ENCODE assay signal across 9 cellular contexts in the genomic region with DNA sequence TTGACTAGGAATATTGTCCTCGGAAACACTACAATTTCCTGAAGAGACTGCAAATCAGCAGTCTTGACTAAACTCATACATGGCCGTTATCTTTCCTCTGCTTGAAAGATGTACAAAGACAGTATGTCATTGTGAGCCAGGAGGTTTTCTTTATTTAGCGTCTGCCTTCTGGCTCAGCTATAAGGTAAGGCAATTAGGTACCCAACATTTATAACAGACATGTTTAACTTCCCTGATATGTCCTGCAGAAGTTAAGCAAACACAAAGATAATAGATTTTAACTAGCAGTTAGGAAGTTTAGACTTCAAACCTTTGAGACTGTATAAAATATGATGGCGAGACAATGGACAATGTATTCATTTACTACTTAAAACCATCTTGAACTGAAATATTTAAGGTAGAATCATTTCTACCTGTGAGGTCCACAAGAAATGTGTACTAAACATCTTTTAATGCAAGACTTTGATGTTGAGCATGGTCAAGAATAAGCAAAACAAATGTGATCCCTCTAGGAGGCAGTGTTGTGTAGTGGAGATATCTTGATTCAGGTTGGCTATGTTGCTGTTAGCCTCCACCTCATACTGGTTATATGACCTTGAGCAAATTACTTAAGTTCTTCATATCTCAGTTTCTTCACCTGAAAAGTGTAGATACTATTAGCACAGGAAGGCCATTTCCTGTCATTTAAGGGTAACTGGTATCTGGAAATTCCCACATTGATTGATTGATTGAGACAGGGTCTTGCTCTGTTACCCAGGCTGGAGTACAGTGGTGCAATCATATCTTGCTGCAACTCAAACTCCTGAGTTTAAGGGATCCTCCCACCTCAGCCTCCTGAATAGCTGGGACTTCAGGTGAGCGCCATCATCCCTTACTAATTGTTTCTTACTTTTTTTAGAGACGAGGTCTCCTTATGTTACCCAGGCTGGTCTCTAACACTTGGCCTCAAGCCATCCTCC.
A peak's percentile ranks its signal among the peaks of the same experiment; 100 is the strongest.
DNase-seq lines count a peak whose midpoint lies in the region; ATAC-seq and TF ChIP-seq lines count a peak whose summit lies in the region.
"Had no signal": no experiment of that assay in that cellular context is flagged by ENCODE, and none has a peak within 500 bp of the region (broad histone marks: within the 10 kb centered on the region; RNA-seq: fewer than 3 reads in every experiment).

No MANE protein-coding gene starts in this region.

- H3K27me3 Mint-ChIP-seq in activated naive CD8-positive, alpha-beta T cell treated with anti-CD3 and anti-CD28 coated beads, Interleukin-2, amount 50 U/mL, for 24 hours: peaks cover 6% of the 10 kb centered on the region
- no peaks in the 10 kb centered on the region for H3K27me3 Mint-ChIP-seq in CD4-positive, alpha-beta T cell

- H3K9me3 Mint-ChIP-seq in activated naive CD8-positive, alpha-beta T cell treated with anti-CD3 and anti-CD28 coated beads, Interleukin-2, amount 50 U/mL, for 24 hours: peaks cover 4% of the 10 kb centered on the region
- H3K9me3 Mint-ChIP-seq in CD4-positive, alpha-beta T cell: no peaks in the 10 kb centered on the region

- H3K27ac ChIP-seq in CD4-positive, alpha-beta T cell (ENCODE audit: low read depth, low read length): no peak overlapping the region
- H3K27ac ChIP-seq: VCaP had no signal

- H3K4me3 Mint-ChIP-seq in activated naive CD8-positive, alpha-beta T cell treated with anti-CD3 and anti-CD28 coated beads, Interleukin-2, amount 50 U/mL, for 24 hours: no peak overlapping the region
- H3K4me3 Mint-ChIP-seq in CD4-positive, alpha-beta T cell: no peak overlapping the region

- no peaks in the 10 kb centered on the region for H3K9me3 ChIP-seq in CD4-positive, alpha-beta T cell (ENCODE audit: control insufficient read depth, low read length)

- H3K36me3 Mint-ChIP-seq in activated naive CD8-positive, alpha-beta T cell treated with anti-CD3 and anti-CD28 coated beads, Interleukin-2, amount 50 U/mL, for 24 hours (ENCODE audit: low read depth): no peaks in the 10 kb centered on the region
- H3K36me3 Mint-ChIP-seq in CD4-positive, alpha-beta T cell (ENCODE audit: low read depth): no peaks in the 10 kb centered on the region

- CTCF ChIA-PET in CD4-positive, alpha-beta T cell (lab: Charles Lee): no interaction called here

- TF ChIP-seq CTCF in NB4 (IDR thresholded peaks at IDR 0.05; ENCODE audit: low read depth, low read length) (peak; percentile 55), kidney epithelial cell (IDR thresholded peaks at IDR 0.05; ENCODE audit: insufficient read depth, low read length, poor library complexity, severe bottlenecking) (peak; percentile 61)
- TF ChIP-seq CTCF in CD4-positive, alpha-beta T cell (IDR thresholded peaks at IDR 0.05): no peak

- no peak for TF ChIP-seq POLR2A in NB4 (IDR thresholded peaks at IDR 0.05; ENCODE audit: extremely low read depth, insufficient read length)

- H3K27me3 ChIP-seq in kidney epithelial cell (ENCODE audit: control insufficient read depth, insufficient read depth, low read length): no peaks in the 10 kb centered on the region
- no peaks in the 10 kb centered on the region for H3K27me3 ChIP-seq in CD4-positive, alpha-beta T cell (ENCODE audit: control insufficient read depth, insufficient read depth, low read length)

- no peaks in the 10 kb centered on the region for H3K36me3 ChIP-seq in kidney epithelial cell (ENCODE audit: control insufficient read depth, insufficient read depth, low read length)

- H3K4me3 ChIP-seq in NB4 (ENCODE audit: low read depth, low read length) (no peak overlapping the region), kidney epithelial cell (ENCODE audit: low read depth, low read length) (no peak overlapping the region)

- H3K4me1 Mint-ChIP-seq in activated naive CD8-positive, alpha-beta T cell treated with anti-CD3 and anti-CD28 coated beads, Interleukin-2, amount 50 U/mL, for 24 hours: peaks cover 2% of the 10 kb centered on the region
- H3K4me1 Mint-ChIP-seq in CD4-positive, alpha-beta T cell (ENCODE audit: low read depth): no peaks in the 10 kb centered on the region

- no peak overlapping the region for H3K27ac Mint-ChIP-seq in activated naive CD8-positive, alpha-beta T cell treated with anti-CD3 and anti-CD28 coated beads, Interleukin-2, amount 50 U/mL, for 24 hours
- H3K27ac Mint-ChIP-seq in CD4-positive, alpha-beta T cell: no peak overlapping the region

- POLR2A ChIA-PET in CD4-positive, alpha-beta T cell (lab: Charles Lee): no interaction called here

- DNase-seq in EH (ENCODE audit: low read depth): peak; percentile 71
- peak; percentile 77 for DNase-seq in NB4 (ENCODE audit: low read depth)
- DNase-seq in activated naive CD8-positive, alpha-beta T cell treated with anti-CD3 and anti-CD28 coated beads, Interleukin-2, amount 50 U/mL, for 24 hours: no peak
- DNase-seq in kidney epithelial cell (ENCODE audit: low read depth): peak; percentile 26
- no peak for DNase-seq in NCI-H187 treated with DMSO at 0.1 percent for 48 hours (lab: John Stamatoyannopoulos, UW)
- DNase-seq in CD4-positive, alpha-beta T cell: no peak

- ATAC-seq in GM21447 (IDR thresholded peaks at IDR 0.05; ENCODE audit: unreplicated experiment): peak; percentile 83
- peak; percentile 59 for ATAC-seq in activated naive CD8-positive, alpha-beta T cell treated with anti-CD3 and anti-CD28 coated beads, Interleukin-2, amount 50 U/mL, for 24 hours
- ATAC-seq in HG03025 (IDR thresholded peaks at IDR 0.05; ENCODE audit: low FRiP score, unreplicated experiment): no peak
- no peak for ATAC-seq in CD4-positive, alpha-beta T cell (ENCODE audit: poor library complexity)

- intact Hi-C loops in CD4-positive, alpha-beta T cell (cut with DNase I, micrococcal nuclease): no loop called here

Comparison
In these comparisons a context has a peak if more than half of its experiments do, and no peak if none do; other contexts are left out.
1. DNase-seq: peak in EH (single experiment), NB4 (single experiment) and kidney epithelial cell (single experiment); none in activated naive CD8-positive, alpha-beta T cell treated with anti-CD3 and anti-CD28 coated beads, Interleukin-2, amount 50 U/mL, for 24 hours (single experiment), NCI-H187 treated with DMSO at 0.1 percent for 48 hours (single experiment) and CD4-positive, alpha-beta T cell (0 of 10).
2. ATAC-seq: peak in GM21447 (single experiment) and activated naive CD8-positive, alpha-beta T cell treated with anti-CD3 and anti-CD28 coated beads, Interleukin-2, amount 50 U/mL, for 24 hours (single experiment); none in HG03025 (single experiment) and CD4-positive, alpha-beta T cell (single experiment).